ENCODE assay signal across 31 cellular contexts in genomic region chr11:132555617-132556016, GRCh38.
DNase-seq lines count a peak whose midpoint lies in the region; ATAC-seq, FAIRE-seq and TF ChIP-seq lines count a peak whose summit lies in the region.
"Had no signal": no experiment of that assay in that cellular context is flagged by ENCODE, and none has a peak within 500 bp of the region (broad histone marks: within the 10 kb centered on the region; RNA-seq: fewer than 3 reads in every experiment).

No MANE protein-coding gene starts in this region.

- H3K27me3 ChIP-seq in liver (ENCODE audit: control insufficient read depth in 4 of 4, insufficient read depth in 4 of 4, low read length in 3 of 4) (no peaks in the 10 kb centered on the region), HepG2 (ENCODE audit: control insufficient read depth in 1 of 2, insufficient read depth in 2 of 2, low read length in 2 of 2) (no peaks in the 10 kb centered on the region), HL-60 (ENCODE audit: insufficient read depth, poor library complexity, severe bottlenecking) (no peaks in the 10 kb centered on the region)
- H3K27me3 ChIP-seq in BLaER1 treated with 17β-estradiol and CSF1 and Interleukin-3, amounts not matched to agents 10 nM and 100 nM = no peaks in the 10 kb centered on the region
- H3K27me3 ChIP-seq: BE2C, BLaER1 had no signal

- CTCF ChIA-PET in HepG2 (lab: Yijun Ruan, JAX; ENCODE audit: low intra/inter-chr PET ratio, low total read pairs) = no interaction called here

- H3K27ac ChIP-seq in liver (ENCODE audit: low read depth in 1 of 2, low read length in 2 of 2) (no peak overlapping the region), HepG2 (ENCODE audit: extremely low read length, insufficient read depth, low read length) (no peak overlapping the region), HL-60 (replicated peaks) (peak overlapping the region; percentile 45)
- peak overlapping the region in 6 of 11 experiments; percentile 8 to 51 (median 16); a peak in 7 of 22 replicates for H3K27ac ChIP-seq in BLaER1 treated with 17β-estradiol and CSF1 and Interleukin-3, amounts not matched to agents 10 nM and 100 nM
- H3K27ac ChIP-seq: 22Rv1, A549, BLaER1, C4-2B had no signal

- TF ChIP-seq RAD21 in liver (IDR thresholded peaks at IDR 0.05) (no peak), HepG2 (CRISPR knock-in tag; IDR thresholded peaks at IDR 0.05) (no peak)

- H4K20me1 ChIP-seq in HepG2 (ENCODE audit: insufficient read depth, low read length) = no peaks in the 10 kb centered on the region
- H4K20me1 ChIP-seq in BLaER1 treated with 17β-estradiol and CSF1 and Interleukin-3, amounts not matched to agents 10 nM and 100 nM = no peaks in the 10 kb centered on the region
- H4K20me1 ChIP-seq: BLaER1 had no signal

- no peak for DNase-seq in HepG2 (ENCODE audit: low spot score)
- DNase-seq in HL-60 (ENCODE audit: low read depth in 1 of 2, low spot score in 1 of 2) = no peak
- no peak for DNase-seq in stimulated activated CD4-positive, alpha-beta T cell treated with anti-CD3 and anti-CD28 coated beads, Interleukin-12 subunit alpha, Interleukin-12 subunit beta, amount 100 ng/mL, for 4 hours
- DNase-seq: 8988T; ACHN; BE2C; C1 segment of cervical spinal cord; Caco-2; Calu3; CD4-positive, alpha-beta memory T cell; CD4-positive, alpha-beta T cell; CD4-positive, CD25-positive, alpha-beta regulatory T cell; CD8-positive, alpha-beta memory T cell; CD8-positive, alpha-beta T cell; COR-L47; DMS 273 treated with DMSO at 0.1 percent for 48 hours; DMS153; DMS53; DMS79; DMS79 treated with DMSO at 0.1 percent for 48 hours; DND-41; EL had no signal

- POLR2A ChIA-PET in HepG2 (lab: Yijun Ruan, JAX) = no interaction called here

- TF ChIP-seq POLR2A in HepG2 (IDR thresholded peaks at IDR 0.05; ENCODE audit: insufficient read depth in 1 of 2, low read depth in 2 of 2, low read length in 2 of 2) = no peak

- no peak overlapping the region for H2AFZ ChIP-seq in HepG2 (ENCODE audit: low read length)

- no TSS peak for BruUV-seq in HepG2 (replicated peaks; lab: Mats Ljungman, UMichigan)

- ATAC-seq in HepG2 (no peak), HG02938 (IDR thresholded peaks at IDR 0.05; ENCODE audit: unreplicated experiment) (no peak)
- ATAC-seq: A549; CD8-positive, alpha-beta T cell had no signal

- 71% methylated on average over 3 of the region's 3 CpGs for WGBS in liver
- WGBS in HepG2 (ENCODE audit: low lambda C conversion rate) = 66% methylated on average over 3 of the region's 3 CpGs

- H3K4me3 ChIP-seq in liver (ENCODE audit: low read depth in 1 of 3, low read length in 3 of 3) = no peak overlapping the region
- no peak overlapping the region for H3K4me3 ChIP-seq in HepG2 (replicated peaks in 1 of 3; ENCODE audit: insufficient read depth in 1 of 3, low read depth in 2 of 3, low read length in 3 of 3)
- no peak overlapping the region for H3K4me3 ChIP-seq in BLaER1 treated with 17β-estradiol and CSF1 and Interleukin-3, amounts not matched to agents 10 nM and 100 nM
- H3K4me3 ChIP-seq in HL-60 (replicated peaks; ENCODE audit: insufficient read depth, low read length) = no peak overlapping the region
- H3K4me3 ChIP-seq: A549, BLaER1 had no signal

- H3K4me2 ChIP-seq in HepG2 (ENCODE audit: low read depth, low read length) = no peak overlapping the region
- peak overlapping the region in 6 of 11 experiments; percentile 14 to 82 (median 54); a peak in 9 of 22 replicates for H3K4me2 ChIP-seq in BLaER1 treated with 17β-estradiol and CSF1 and Interleukin-3, amounts not matched to agents 10 nM and 100 nM
- H3K4me2 ChIP-seq: A549 had no signal

- FAIRE-seq in HepG2 (lab: Jason Lieb, UNC) = no peak
- FAIRE-seq: A204.1, A549, D721Med had no signal

- no peaks in the 10 kb centered on the region for H3K79me2 ChIP-seq in HepG2 (ENCODE audit: insufficient read depth, low read length)

- H3K9ac ChIP-seq in liver (ENCODE audit: low read depth in 1 of 2, low read length in 2 of 2) (no peak overlapping the region), HepG2 (ENCODE audit: insufficient read depth, low read depth, low read length) (no peak overlapping the region)
- H3K9ac ChIP-seq in BLaER1 treated with 17β-estradiol and CSF1 and Interleukin-3, amounts not matched to agents 10 nM and 100 nM = no peak overlapping the region
- H3K9ac ChIP-seq: BLaER1 had no signal

- H3K36me3 ChIP-seq in liver (ENCODE audit: control insufficient read depth in 4 of 4, insufficient read depth in 3 of 4, low read depth in 1 of 4, low read length in 3 of 4) = no peaks in the 10 kb centered on the region
- no peaks in the 10 kb centered on the region for H3K36me3 ChIP-seq in HepG2 (replicated peaks in 1 of 2; ENCODE audit: control insufficient read depth in 1 of 2, insufficient read depth in 2 of 2, low read length in 2 of 2)
- no peaks in the 10 kb centered on the region for H3K36me3 ChIP-seq in BLaER1 treated with 17β-estradiol and CSF1 and Interleukin-3, amounts not matched to agents 10 nM and 100 nM
- H3K36me3 ChIP-seq: BE2C, BLaER1 had no signal

- H3K9me3 ChIP-seq in liver (ENCODE audit: control insufficient read depth in 4 of 4, low read length in 3 of 4) = peaks cover 0 to 4% (median 2%) of the 10 kb centered on the region in 4 donors
- H3K9me3 ChIP-seq in HepG2 (ENCODE audit: low read length) = peaks cover 94% of the 10 kb centered on the region
- peaks cover 4 to 27% (median 16%) of the 10 kb centered on the region in 11 experiments; a peak in 17 of 22 replicates for H3K9me3 ChIP-seq in BLaER1 treated with 17β-estradiol and CSF1 and Interleukin-3, amounts not matched to agents 10 nM and 100 nM (replicated peaks in 1 of 11)
- H3K9me3 ChIP-seq: A549, BE2C, Caco-2 had no signal

- in situ Hi-C loops in HepG2 (cut with HindIII; ENCODE audit: extremely low pct_ligation_motif_present, low pct_unique_long_range_greater_than_20kb) = no loop called here

- intact Hi-C loops in HepG2 (cut with micrococcal nuclease; ENCODE audit: unreplicated experiment) = no loop called here

- TF ChIP-seq CTCF in liver (IDR thresholded peaks at IDR 0.05; ENCODE audit: low read depth, low read length, missing input control) = no peak
- TF ChIP-seq CTCF in HepG2 (CRISPR knock-in tag; IDR thresholded peaks at IDR 0.05) = no peak
- TF ChIP-seq CTCF in HL-60 (IDR thresholded peaks at IDR 0.05; ENCODE audit: insufficient read depth, low read length) = no peak

- no peak for TF ChIP-seq EP300 in HepG2 (IDR thresholded peaks at IDR 0.05; ENCODE audit: low read depth in 2 of 2, low read length in 2 of 2)
- no peak for TF ChIP-seq EP300 in HepG2 (CRISPR knock-in tag; IDR thresholded peaks at IDR 0.05; ENCODE audit: borderline replicate concordance)

- H3K4me1 ChIP-seq in liver (ENCODE audit: control insufficient read depth in 4 of 4, insufficient read depth in 4 of 4, low read length in 3 of 4) = peaks cover 0 to 4% (median 2%) of the 10 kb centered on the region in 4 donors
- no peaks in the 10 kb centered on the region for H3K4me1 ChIP-seq in HepG2 (ENCODE audit: insufficient read depth, low read length)
- H3K4me1 ChIP-seq in BLaER1 treated with 17β-estradiol and CSF1 and Interleukin-3, amounts not matched to agents 10 nM and 100 nM = peaks cover 6 to 52% (median 17%) of the 10 kb centered on the region in 10 experiments; a peak in 17 of 20 replicates
- H3K4me1 ChIP-seq: A549, BE2C, Caco-2 had no signal

TF ChIP-seq in liver, 16 proteins besides CTCF, POLR2A, EP300 and RAD21:
- TF ChIP-seq FOXA2 (IDR thresholded peaks at IDR 0.05) (no peak), HNF4A (conservative IDR thresholded peaks at IDR 0.05) (peak; percentile 53 to 79), JUND (IDR thresholded peaks at IDR 0.05) (no peak), ZBTB33 (IDR thresholded peaks at IDR 0.05) (no peak), RXRA (IDR thresholded peaks at IDR 0.05) (peak in 1 of 2 donors; percentile 25)
TF ChIP-seq in liver: peak in this region for 2.

TF ChIP-seq in HepG2, 621 proteins besides CTCF, POLR2A, EP300 and RAD21 (continues in another document):
- no peak for TF ChIP-seq SIX4 (CRISPR knock-in tag; IDR thresholded peaks at IDR 0.05)
- TF ChIP-seq SETDB1 (CRISPR knock-in tag; IDR thresholded peaks at IDR 0.05; ENCODE audit: borderline replicate concordance) = no peak
- no peak for TF ChIP-seq RELA (CRISPR knock-in tag; IDR thresholded peaks at IDR 0.05)
- no peak for TF ChIP-seq ZBTB20 (CRISPR knock-in tag; IDR thresholded peaks at IDR 0.05; ENCODE audit: borderline replicate concordance, low read depth)
- TF ChIP-seq ARNT2 (CRISPR knock-in tag; IDR thresholded peaks at IDR 0.05; ENCODE audit: low read depth) = no peak
- no peak for TF ChIP-seq ZBTB7A (CRISPR knock-in tag; IDR thresholded peaks at IDR 0.05)
- no peak for TF ChIP-seq ZNF770 (CRISPR knock-in tag; IDR thresholded peaks at IDR 0.05)
- no peak for TF ChIP-seq ZNF773 (CRISPR knock-in tag; IDR thresholded peaks at IDR 0.05; ENCODE audit: borderline replicate concordance)
- TF ChIP-seq NR2C2 (CRISPR knock-in tag; IDR thresholded peaks at IDR 0.05; ENCODE audit: borderline replicate concordance) = no peak
- TF ChIP-seq MED8 (CRISPR knock-in tag; IDR thresholded peaks at IDR 0.05; ENCODE audit: insufficient replicate concordance) = no peak
- TF ChIP-seq ZNF775 (CRISPR knock-in tag; IDR thresholded peaks at IDR 0.05; ENCODE audit: borderline replicate concordance) = no peak
- no peak for TF ChIP-seq THAP7 (CRISPR knock-in tag; IDR thresholded peaks at IDR 0.05)
- TF ChIP-seq YY1 (IDR thresholded peaks at IDR 0.05; ENCODE audit: insufficient read depth, insufficient replicate concordance, low read depth, low read length) = no peak
- TF ChIP-seq SMARCE1 (IDR thresholded peaks at IDR 0.05; ENCODE audit: borderline replicate concordance) = no peak

Comparison
In these comparisons a context has a peak if more than half of its experiments do, and no peak if none do; other contexts are left out.
1. H3K27ac ChIP-seq: peak in BLaER1 treated with 17β-estradiol and CSF1 and Interleukin-3, amounts not matched to agents 10 nM and 100 nM (6 of 11) and HL-60 (single experiment); none in liver (0 of 2) and HepG2 (single experiment).